Comparison of ENCODE assay signal across 10 cellular contexts in genomic region chr18:23629444-23629946, GRCh38. TPM values are rescaled to one million over a fixed set of nuclear protein-coding genes. Genes with fewer than 3 reads are reported as not detected.
A peak's percentile ranks its signal among the peaks of the same experiment; 100 is the strongest.
DNase-seq lines count a peak whose midpoint lies in the region; ATAC-seq and TF ChIP-seq lines count a peak whose summit lies in the region.
"Had no signal": no experiment of that assay in that cellular context is flagged by ENCODE, and none has a peak within 500 bp of the region (broad histone marks: within the 10 kb centered on the region; RNA-seq: fewer than 3 reads in every experiment).

No MANE protein-coding gene starts in this region.

- BruUV-seq in Calu3 (replicated peaks; lab: Mats Ljungman, UMichigan) = no TSS peak

- TF ChIP-seq CTCF in Calu3 (IDR thresholded peaks at IDR 0.05; ENCODE audit: unreplicated experiment) = peak; percentile 22

- peaks cover 50% of the 10 kb centered on the region for H3K4me1 Mint-ChIP-seq in Calu3 (ENCODE audit: low read depth, unreplicated experiment)

- DNase-seq in Calu3 (peak; percentile 61), SW480 (ENCODE audit: low spot score) (peak; percentile 77), globus pallidus (ENCODE audit: low spot score) (no peak), HUDEP-2 (lab: John Stamatoyannopoulos, UW; ENCODE audit: unreplicated experiment in 76 of 76) (no peak), Ammon's horn (ENCODE audit: low spot score) (no peak), T-helper 9 cell (no peak)
- DNase-seq: COR-L47, nephron progenitor cell had no signal

- no peaks in the 10 kb centered on the region for H3K9me3 Mint-ChIP-seq in Calu3 (ENCODE audit: low read depth, unreplicated experiment)
- H3K9me3 Mint-ChIP-seq: nephron progenitor cell had no signal

- H3K36me3 Mint-ChIP-seq in Calu3 (ENCODE audit: insufficient read depth, unreplicated experiment) = peaks cover 13% of the 10 kb centered on the region

- ATAC-seq in GM19438 (IDR thresholded peaks at IDR 0.05; ENCODE audit: low read depth, unreplicated experiment) = peak; percentile 92
- ATAC-seq in HG03354 (IDR thresholded peaks at IDR 0.05; ENCODE audit: poor library complexity, severe bottlenecking, unreplicated experiment) = peak; percentile 98

- H3K4me3 Mint-ChIP-seq in Calu3 (ENCODE audit: low read depth, unreplicated experiment) = no peak overlapping the region
- H3K4me3 Mint-ChIP-seq: nephron progenitor cell had no signal

- peak overlapping the region; percentile 86 for H3K27ac Mint-ChIP-seq in Calu3 (ENCODE audit: unreplicated experiment)
- H3K27ac Mint-ChIP-seq: nephron progenitor cell had no signal

- intact Hi-C loops in Calu3 (cut with micrococcal nuclease; ENCODE audit: unreplicated experiment) = loop anchor here (2.0 kb wide), 1 partner anchor 33 kb away; the partner anchor contains the start of gene ANKRD29

- H3K27me3 Mint-ChIP-seq in Calu3 (ENCODE audit: unreplicated experiment) = no peaks in the 10 kb centered on the region

- CTCF ChIA-PET in Calu3 (lab: Charles Lee) = interaction anchor here (0.5 to 4.3 kb wide), 7 partner anchors 11 to 432 kb away, joined by 3 to 49 read pairs (median 6); partner anchors contain the start of gene ANKRD29

RNA-seq across cellular contexts. Expression of gene ANKRD29, which starts 33.2 kb away (rescaled TPM):
- 6.9 and 7.8 TPM in 2 replicates for total RNA-seq in Calu3 (2022)

RNA-seq across cellular contexts. Expression of gene NPC1, which starts 43.2 kb away (rescaled TPM):
- total RNA-seq in Calu3 (2022) = 82.6 and 84.7 TPM in 2 replicates

RNA-seq across cellular contexts. Expression of gene LAMA3, which starts 59.8 kb away (rescaled TPM):
- total RNA-seq in Calu3 (2022) = 207 and 233 TPM in 2 replicates

Comparison
In these comparisons a context has a peak if more than half of its experiments do, and no peak if none do; other contexts are left out.
1. DNase-seq: peak in Calu3 (single experiment) and SW480 (single experiment); none in globus pallidus (single experiment), HUDEP-2 (0 of 76), Ammon's horn (single experiment) and T-helper 9 cell (single experiment).